ENCODE assay signal across 1 cellular context in the genomic region with DNA sequence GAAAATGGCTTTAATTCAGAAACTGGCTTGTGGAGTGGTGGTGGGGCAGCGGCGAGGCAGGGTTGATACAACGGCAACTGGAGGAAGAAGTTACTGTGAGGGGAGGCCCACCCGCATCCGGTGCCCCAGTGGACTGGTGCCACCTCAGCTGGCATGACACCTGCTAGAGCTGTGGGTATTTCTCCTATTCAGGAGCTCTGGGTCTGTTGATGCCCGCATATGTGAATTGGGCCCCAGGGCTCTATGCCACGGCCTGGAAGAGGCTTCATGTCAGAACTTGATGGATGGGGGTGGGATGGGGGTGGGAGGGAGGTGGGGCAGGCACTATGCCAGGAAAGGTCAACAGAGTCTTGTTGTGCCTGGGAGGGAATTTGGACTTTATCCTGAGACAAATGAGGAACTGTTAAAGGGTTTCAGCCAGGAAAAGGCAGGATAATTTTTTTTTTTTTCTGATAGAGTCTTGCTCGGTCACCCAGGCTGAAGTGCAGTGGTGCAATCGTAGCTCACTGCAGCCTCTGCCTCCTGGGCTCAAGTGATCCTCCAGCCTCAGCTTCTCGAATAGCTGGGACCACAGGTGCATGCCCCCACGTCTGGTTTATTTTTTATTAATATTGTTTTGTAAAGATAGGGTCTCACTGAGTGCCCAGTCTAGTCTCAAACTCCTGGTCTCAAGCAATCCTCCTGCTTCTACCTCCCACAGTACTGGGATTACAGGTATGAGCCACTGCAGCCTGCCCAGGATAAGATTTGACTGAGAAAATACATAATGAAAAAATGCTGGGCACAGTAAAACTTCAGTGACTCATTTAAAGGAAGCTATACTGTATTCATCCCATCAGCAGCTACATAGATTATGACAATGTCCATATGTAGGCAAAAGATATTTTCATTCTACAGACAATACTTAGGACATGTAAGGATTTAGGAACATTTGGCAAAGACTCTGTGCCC.
A peak's percentile ranks its signal among the peaks of the same experiment; 100 is the strongest.
TF ChIP-seq lines count a peak whose summit lies in the region.

No MANE protein-coding gene starts in this region.

TF ChIP-seq in HepG2, 621 proteins besides CTCF, POLR2A, EP300 and RAD21 (continued from another document):
- TF ChIP-seq, protein P1, sequence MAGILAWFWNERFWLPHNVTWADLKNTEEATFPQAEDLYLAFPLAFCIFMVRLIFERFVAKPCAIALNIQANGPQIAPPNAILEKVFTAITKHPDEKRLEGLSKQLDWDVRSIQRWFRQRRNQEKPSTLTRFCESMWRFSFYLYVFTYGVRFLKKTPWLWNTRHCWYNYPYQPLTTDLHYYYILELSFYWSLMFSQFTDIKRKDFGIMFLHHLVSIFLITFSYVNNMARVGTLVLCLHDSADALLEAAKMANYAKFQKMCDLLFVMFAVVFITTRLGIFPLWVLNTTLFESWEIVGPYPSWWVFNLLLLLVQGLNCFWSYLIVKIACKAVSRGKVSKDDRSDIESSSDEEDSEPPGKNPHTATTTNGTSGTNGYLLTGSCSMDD (CRISPR knock-in tag; IDR thresholded peaks at IDR 0.05), result no peak
- TF ChIP-seq JUND (CRISPR knock-in tag; IDR thresholded peaks at IDR 0.05) (no peak), FOXA3 (CRISPR knock-in tag; IDR thresholded peaks at IDR 0.05) (peak; percentile 69), ZNF234 (CRISPR knock-in tag; conservative IDR thresholded peaks at IDR 0.05) (no peak), ZNF446 (CRISPR knock-in tag; IDR thresholded peaks at IDR 0.05) (no peak), HDAC6 (IDR thresholded peaks at IDR 0.05; ENCODE audit: low read depth, low read length) (no peak), ARNT2 (CRISPR knock-in tag; IDR thresholded peaks at IDR 0.05; ENCODE audit: low read depth) (no peak), XBP1 (CRISPR knock-in tag; IDR thresholded peaks at IDR 0.05) (no peak), ZNF766 (CRISPR knock-in tag; IDR thresholded peaks at IDR 0.05; ENCODE audit: borderline replicate concordance) (no peak), HOXA3 (CRISPR knock-in tag; IDR thresholded peaks at IDR 0.05) (peak; percentile 40), JARID2 (CRISPR knock-in tag; IDR thresholded peaks at IDR 0.05; ENCODE audit: insufficient replicate concordance) (no peak), RBM22 (optimal IDR thresholded peaks at IDR 0.05; ENCODE audit: low read length) (no peak), ZBTB3 (CRISPR knock-in tag; IDR thresholded peaks at IDR 0.05; ENCODE audit: borderline replicate concordance, low read depth) (no peak), BRCA1 (CRISPR knock-in tag; IDR thresholded peaks at IDR 0.05) (no peak), TCF12 (IDR thresholded peaks at IDR 0.05) (no peak), TCF12 (CRISPR knock-in tag; IDR thresholded peaks at IDR 0.05) (no peak), PCBP2 (optimal IDR thresholded peaks at IDR 0.05; ENCODE audit: low read depth, low read length, poor library complexity, severe bottlenecking) (no peak), HCFC1 (IDR thresholded peaks at IDR 0.05; ENCODE audit: low read depth, low read length) (no peak), ZNF230 (CRISPR knock-in tag; IDR thresholded peaks at IDR 0.05) (no peak), ZNF543 (CRISPR knock-in tag; IDR thresholded peaks at IDR 0.05) (peak; percentile 59; the same call in 1 of the 2 replicates), RBM39 (IDR thresholded peaks at IDR 0.05; ENCODE audit: low read depth, low read length, poor library complexity, severe bottlenecking) (no peak), HNRNPUL1 (IDR thresholded peaks at IDR 0.05; ENCODE audit: low read depth, low read length) (no peak)
- TF ChIP-seq, protein P2, sequence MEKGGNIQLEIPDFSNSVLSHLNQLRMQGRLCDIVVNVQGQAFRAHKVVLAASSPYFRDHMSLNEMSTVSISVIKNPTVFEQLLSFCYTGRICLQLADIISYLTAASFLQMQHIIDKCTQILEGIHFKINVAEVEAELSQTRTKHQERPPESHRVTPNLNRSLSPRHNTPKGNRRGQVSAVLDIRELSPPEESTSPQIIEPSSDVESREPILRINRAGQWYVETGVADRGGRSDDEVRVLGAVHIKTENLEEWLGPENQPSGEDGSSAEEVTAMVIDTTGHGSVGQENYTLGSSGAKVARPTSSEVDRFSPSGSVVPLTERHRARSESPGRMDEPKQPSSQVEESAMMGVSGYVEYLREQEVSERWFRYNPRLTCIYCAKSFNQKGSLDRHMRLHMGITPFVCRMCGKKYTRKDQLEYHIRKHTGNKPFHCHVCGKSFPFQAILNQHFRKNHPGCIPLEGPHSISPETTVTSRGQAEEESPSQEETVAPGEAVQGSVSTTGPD (CRISPR knock-in tag; IDR thresholded peaks at IDR 0.05), result no peak
- TF ChIP-seq, protein P3, sequence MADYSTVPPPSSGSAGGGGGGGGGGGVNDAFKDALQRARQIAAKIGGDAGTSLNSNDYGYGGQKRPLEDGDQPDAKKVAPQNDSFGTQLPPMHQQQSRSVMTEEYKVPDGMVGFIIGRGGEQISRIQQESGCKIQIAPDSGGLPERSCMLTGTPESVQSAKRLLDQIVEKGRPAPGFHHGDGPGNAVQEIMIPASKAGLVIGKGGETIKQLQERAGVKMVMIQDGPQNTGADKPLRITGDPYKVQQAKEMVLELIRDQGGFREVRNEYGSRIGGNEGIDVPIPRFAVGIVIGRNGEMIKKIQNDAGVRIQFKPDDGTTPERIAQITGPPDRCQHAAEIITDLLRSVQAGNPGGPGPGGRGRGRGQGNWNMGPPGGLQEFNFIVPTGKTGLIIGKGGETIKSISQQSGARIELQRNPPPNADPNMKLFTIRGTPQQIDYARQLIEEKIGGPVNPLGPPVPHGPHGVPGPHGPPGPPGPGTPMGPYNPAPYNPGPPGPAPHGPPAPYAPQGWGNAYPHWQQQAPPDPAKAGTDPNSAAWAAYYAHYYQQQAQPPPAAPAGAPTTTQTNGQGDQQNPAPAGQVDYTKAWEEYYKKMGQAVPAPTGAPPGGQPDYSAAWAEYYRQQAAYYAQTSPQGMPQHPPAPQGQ (CRISPR knock-in tag; IDR thresholded peaks at IDR 0.05; ENCODE audit: borderline replicate concordance), result no peak
- TF ChIP-seq, protein P4, sequence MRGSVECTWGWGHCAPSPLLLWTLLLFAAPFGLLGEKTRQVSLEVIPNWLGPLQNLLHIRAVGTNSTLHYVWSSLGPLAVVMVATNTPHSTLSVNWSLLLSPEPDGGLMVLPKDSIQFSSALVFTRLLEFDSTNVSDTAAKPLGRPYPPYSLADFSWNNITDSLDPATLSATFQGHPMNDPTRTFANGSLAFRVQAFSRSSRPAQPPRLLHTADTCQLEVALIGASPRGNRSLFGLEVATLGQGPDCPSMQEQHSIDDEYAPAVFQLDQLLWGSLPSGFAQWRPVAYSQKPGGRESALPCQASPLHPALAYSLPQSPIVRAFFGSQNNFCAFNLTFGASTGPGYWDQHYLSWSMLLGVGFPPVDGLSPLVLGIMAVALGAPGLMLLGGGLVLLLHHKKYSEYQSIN (CRISPR knock-in tag; IDR thresholded peaks at IDR 0.05; ENCODE audit: borderline replicate concordance), result no peak
- TF ChIP-seq, protein P5, sequence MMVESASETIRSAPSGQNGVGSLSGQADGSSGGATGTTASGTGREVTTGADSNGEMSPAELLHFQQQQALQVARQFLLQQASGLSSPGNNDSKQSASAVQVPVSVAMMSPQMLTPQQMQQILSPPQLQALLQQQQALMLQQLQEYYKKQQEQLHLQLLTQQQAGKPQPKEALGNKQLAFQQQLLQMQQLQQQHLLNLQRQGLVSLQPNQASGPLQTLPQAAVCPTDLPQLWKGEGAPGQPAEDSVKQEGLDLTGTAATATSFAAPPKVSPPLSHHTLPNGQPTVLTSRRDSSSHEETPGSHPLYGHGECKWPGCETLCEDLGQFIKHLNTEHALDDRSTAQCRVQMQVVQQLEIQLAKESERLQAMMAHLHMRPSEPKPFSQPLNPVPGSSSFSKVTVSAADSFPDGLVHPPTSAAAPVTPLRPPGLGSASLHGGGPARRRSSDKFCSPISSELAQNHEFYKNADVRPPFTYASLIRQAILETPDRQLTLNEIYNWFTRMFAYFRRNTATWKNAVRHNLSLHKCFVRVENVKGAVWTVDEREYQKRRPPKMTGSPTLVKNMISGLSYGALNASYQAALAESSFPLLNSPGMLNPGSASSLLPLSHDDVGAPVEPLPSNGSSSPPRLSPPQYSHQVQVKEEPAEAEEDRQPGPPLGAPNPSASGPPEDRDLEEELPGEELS (CRISPR knock-in tag; IDR thresholded peaks at IDR 0.05), result peak; percentile 78
- TF ChIP-seq, protein P6, sequence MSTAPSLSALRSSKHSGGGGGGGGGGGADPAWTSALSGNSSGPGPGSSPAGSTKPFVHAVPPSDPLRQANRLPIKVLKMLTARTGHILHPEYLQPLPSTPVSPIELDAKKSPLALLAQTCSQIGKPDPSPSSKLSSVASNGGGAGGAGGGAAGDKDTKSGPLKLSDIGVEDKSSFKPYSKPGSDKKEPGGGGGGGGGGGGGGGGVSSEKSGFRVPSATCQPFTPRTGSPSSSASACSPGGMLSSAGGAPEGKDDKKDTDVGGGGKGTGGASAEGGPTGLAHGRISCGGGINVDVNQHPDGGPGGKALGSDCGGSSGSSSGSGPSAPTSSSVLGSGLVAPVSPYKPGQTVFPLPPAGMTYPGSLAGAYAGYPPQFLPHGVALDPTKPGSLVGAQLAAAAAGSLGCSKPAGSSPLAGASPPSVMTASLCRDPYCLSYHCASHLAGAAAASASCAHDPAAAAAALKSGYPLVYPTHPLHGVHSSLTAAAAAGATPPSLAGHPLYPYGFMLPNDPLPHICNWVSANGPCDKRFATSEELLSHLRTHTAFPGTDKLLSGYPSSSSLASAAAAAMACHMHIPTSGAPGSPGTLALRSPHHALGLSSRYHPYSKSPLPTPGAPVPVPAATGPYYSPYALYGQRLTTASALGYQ (CRISPR knock-in tag; IDR thresholded peaks at IDR 0.05), result peak; percentile 57; the same call in 1 of the 2 replicates
- TF ChIP-seq, protein P7, sequence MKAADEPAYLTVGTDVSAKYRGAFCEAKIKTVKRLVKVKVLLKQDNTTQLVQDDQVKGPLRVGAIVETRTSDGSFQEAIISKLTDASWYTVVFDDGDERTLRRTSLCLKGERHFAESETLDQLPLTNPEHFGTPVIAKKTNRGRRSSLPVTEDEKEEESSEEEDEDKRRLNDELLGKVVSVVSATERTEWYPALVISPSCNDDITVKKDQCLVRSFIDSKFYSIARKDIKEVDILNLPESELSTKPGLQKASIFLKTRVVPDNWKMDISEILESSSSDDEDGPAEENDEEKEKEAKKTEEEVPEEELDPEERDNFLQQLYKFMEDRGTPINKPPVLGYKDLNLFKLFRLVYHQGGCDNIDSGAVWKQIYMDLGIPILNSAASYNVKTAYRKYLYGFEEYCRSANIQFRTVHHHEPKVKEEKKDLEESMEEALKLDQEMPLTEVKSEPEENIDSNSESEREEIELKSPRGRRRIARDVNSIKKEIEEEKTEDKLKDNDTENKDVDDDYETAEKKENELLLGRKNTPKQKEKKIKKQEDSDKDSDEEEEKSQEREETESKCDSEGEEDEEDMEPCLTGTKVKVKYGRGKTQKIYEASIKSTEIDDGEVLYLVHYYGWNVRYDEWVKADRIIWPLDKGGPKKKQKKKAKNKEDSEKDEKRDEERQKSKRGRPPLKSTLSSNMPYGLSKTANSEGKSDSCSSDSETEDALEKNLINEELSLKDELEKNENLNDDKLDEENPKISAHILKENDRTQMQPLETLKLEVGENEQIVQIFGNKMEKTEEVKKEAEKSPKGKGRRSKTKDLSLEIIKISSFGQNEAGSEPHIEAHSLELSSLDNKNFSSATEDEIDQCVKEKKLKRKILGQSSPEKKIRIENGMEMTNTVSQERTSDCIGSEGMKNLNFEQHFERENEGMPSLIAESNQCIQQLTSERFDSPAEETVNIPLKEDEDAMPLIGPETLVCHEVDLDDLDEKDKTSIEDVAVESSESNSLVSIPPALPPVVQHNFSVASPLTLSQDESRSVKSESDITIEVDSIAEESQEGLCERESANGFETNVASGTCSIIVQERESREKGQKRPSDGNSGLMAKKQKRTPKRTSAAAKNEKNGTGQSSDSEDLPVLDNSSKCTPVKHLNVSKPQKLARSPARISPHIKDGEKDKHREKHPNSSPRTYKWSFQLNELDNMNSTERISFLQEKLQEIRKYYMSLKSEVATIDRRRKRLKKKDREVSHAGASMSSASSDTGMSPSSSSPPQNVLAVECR (CRISPR knock-in tag; IDR thresholded peaks at IDR 0.05; ENCODE audit: borderline replicate concordance), result peak; percentile 41; the same call in 1 of the 2 replicates
- TF ChIP-seq, protein P8, sequence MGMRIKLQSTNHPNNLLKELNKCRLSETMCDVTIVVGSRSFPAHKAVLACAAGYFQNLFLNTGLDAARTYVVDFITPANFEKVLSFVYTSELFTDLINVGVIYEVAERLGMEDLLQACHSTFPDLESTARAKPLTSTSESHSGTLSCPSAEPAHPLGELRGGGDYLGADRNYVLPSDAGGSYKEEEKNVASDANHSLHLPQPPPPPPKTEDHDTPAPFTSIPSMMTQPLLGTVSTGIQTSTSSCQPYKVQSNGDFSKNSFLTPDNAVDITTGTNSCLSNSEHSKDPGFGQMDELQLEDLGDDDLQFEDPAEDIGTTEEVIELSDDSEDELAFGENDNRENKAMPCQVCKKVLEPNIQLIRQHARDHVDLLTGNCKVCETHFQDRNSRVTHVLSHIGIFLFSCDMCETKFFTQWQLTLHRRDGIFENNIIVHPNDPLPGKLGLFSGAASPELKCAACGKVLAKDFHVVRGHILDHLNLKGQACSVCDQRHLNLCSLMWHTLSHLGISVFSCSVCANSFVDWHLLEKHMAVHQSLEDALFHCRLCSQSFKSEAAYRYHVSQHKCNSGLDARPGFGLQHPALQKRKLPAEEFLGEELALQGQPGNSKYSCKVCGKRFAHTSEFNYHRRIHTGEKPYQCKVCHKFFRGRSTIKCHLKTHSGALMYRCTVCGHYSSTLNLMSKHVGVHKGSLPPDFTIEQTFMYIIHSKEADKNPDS (CRISPR knock-in tag; IDR thresholded peaks at IDR 0.05), result no peak
- TF ChIP-seq, protein P9, sequence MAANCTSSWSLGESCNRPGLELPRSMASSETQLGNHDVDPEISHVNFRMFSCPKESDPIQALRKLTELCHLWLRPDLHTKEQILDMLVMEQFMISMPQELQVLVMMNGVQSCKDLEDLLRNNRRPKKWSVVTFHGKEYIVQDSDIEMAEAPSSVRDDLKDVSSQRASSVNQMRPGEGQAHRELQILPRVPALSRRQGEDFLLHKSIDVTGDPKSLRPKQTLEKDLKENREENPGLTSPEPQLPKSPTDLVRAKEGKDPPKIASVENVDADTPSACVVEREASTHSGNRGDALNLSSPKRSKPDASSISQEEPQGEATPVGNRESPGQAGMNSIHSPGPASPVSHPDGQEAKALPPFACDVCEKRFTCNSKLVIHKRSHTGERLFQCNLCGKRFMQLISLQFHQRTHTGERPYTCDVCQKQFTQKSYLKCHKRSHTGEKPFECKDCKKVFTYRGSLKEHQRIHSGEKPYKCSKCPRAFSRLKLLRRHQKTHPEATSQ (CRISPR knock-in tag; IDR thresholded peaks at IDR 0.05; ENCODE audit: borderline replicate concordance), result 0 out of 2 replicates have a peak, but pooled peaks have one; percentile 20
